In genomic region chr19:38930776-38931761, GRCh38 we compare ENCODE assay signal across 1 cellular context.
TF ChIP-seq lines count a peak whose summit lies in the region.

MRPS12 (plus strand) TSS chr19:38930944; CDS start chr19:38931295, 351 bp downstream.

TF ChIP-seq in K562, 482 proteins besides CTCF, POLR2A, EP300 and RAD21 (continued from another document and continues in another):
- no peak for TF ChIP-seq NFE2L1 (tag; IDR thresholded peaks at IDR 0.05; ENCODE audit: borderline replicate concordance, low read depth)
- no peak for TF ChIP-seq PPARD (CRISPR knock-in tag; IDR thresholded peaks at IDR 0.05)
- TF ChIP-seq ZFP1 (CRISPR knock-in tag; IDR thresholded peaks at IDR 0.05), result no peak
- TF ChIP-seq CBX5 (IDR thresholded peaks at IDR 0.05; ENCODE audit: borderline replicate concordance, low read depth), result no peak
- no peak for TF ChIP-seq ZBTB34 (CRISPR knock-in tag; IDR thresholded peaks at IDR 0.05)
- TF ChIP-seq MCM7 (IDR thresholded peaks at IDR 0.05), result no peak
- TF ChIP-seq ELF1 (tag; IDR thresholded peaks at IDR 0.05), result peak; percentile 86
- peak; percentile 47 for TF ChIP-seq TBP (optimal IDR thresholded peaks at IDR 0.05; ENCODE audit: low read depth, low read length)
- peak; percentile 53; the same call in 1 of the 2 replicates for TF ChIP-seq HDAC2 (IDR thresholded peaks at IDR 0.05)
- no peak for TF ChIP-seq KAT2B (IDR thresholded peaks at IDR 0.05; ENCODE audit: low read depth, low read length)
- no peak for TF ChIP-seq RFX1 (IDR thresholded peaks at IDR 0.05)
- no peak for TF ChIP-seq ZNF512 (tag; IDR thresholded peaks at IDR 0.05)
- no peak for TF ChIP-seq TRIM25 (IDR thresholded peaks at IDR 0.05; ENCODE audit: borderline replicate concordance)
- no peak for TF ChIP-seq ERF (CRISPR knock-in tag; IDR thresholded peaks at IDR 0.05)
- no peak for TF ChIP-seq HIVEP1 (CRISPR knock-in tag; IDR thresholded peaks at IDR 0.05)
- TF ChIP-seq CHD1 (IDR thresholded peaks at IDR 0.05; ENCODE audit: low read length), result peak; percentile 48
- TF ChIP-seq ZBTB7A (IDR thresholded peaks at IDR 0.05; ENCODE audit: borderline replicate concordance, control insufficient read depth, low read depth, low read length), result peak; percentile 35; the same call in 1 of the 2 replicates
- TF ChIP-seq FOXP1 (CRISPR knock-in tag; IDR thresholded peaks at IDR 0.05), result no peak
- TF ChIP-seq RREB1 (CRISPR knock-in tag; IDR thresholded peaks at IDR 0.05), result no peak
- no peak for TF ChIP-seq REST (CRISPR knock-in tag; IDR thresholded peaks at IDR 0.05; ENCODE audit: low read depth)
- no peak for TF ChIP-seq FOXJ3 (CRISPR knock-in tag; IDR thresholded peaks at IDR 0.05)
- TF ChIP-seq GTF2E2 (tag; IDR thresholded peaks at IDR 0.05), result peak; percentile 72; the same call in 1 of the 2 replicates
- TF ChIP-seq PKNOX1 (IDR thresholded peaks at IDR 0.05), result peak; percentile 97
- no peak for TF ChIP-seq ZC3H11A (IDR thresholded peaks at IDR 0.05; ENCODE audit: low read depth, low read length)
- no peak for TF ChIP-seq HINFP (tag; conservative IDR thresholded peaks at IDR 0.05; ENCODE audit: low read depth)
- TF ChIP-seq YBX1 (IDR thresholded peaks at IDR 0.05), result no peak
- no peak for TF ChIP-seq SRF (CRISPR knock-in tag; IDR thresholded peaks at IDR 0.05)
- TF ChIP-seq ZNF511 (CRISPR knock-in tag; IDR thresholded peaks at IDR 0.05), result 0 out of 2 replicates have a peak, but pooled peaks have one; percentile 66
- TF ChIP-seq ZNF316 (IDR thresholded peaks at IDR 0.05), result no peak
- no peak for TF ChIP-seq THRB (CRISPR knock-in tag; conservative IDR thresholded peaks at IDR 0.05)
- TF ChIP-seq SFPQ (IDR thresholded peaks at IDR 0.05; ENCODE audit: low read depth, low read length), result no peak
- no peak for TF ChIP-seq NUFIP1 (IDR thresholded peaks at IDR 0.05; ENCODE audit: partially characterized antibody)
- no peak for TF ChIP-seq POU5F1 (IDR thresholded peaks at IDR 0.05; ENCODE audit: borderline replicate concordance, low read depth, low read length, partially characterized antibody)
- TF ChIP-seq NCOR1 (IDR thresholded peaks at IDR 0.05), result no peak
- no peak for TF ChIP-seq KLF10 (CRISPR knock-in tag; IDR thresholded peaks at IDR 0.05)
- no peak; the same call in 1 of the 2 replicates for TF ChIP-seq ZNF12 (CRISPR knock-in tag; IDR thresholded peaks at IDR 0.05)
